Comparison of ENCODE assay signal across 8 cellular contexts in the genomic region with DNA sequence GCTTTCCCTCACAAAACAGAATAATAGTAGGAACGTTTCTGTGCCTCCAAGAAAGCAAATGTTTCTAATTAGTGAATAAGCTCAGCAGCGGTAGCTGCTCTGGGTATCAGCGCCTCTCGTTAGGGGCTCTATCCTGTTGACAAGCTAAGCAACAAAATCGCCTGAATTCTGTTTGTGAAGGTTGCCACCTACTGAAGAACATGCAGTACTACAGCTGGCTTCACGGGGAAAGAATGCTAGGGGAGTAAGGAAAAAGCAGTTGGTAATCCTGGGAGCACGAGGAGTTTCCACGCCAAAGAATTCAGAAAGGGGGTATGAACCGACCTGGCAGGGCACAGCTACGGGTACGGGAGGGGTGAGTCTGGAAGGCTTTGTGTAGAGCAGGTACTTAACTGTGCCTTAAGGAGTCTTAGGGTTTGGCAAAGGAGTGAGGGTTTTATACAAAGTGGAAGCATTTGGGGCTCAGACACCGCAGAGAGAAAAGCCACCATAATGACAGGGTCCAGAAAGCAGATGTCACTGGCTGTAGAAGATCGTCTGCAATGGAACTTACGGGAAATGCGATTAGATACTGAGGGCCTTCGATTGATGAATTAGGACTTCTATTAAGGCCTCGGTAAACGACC.
A peak's percentile ranks its signal among the peaks of the same experiment; 100 is the strongest.
DNase-seq lines count a peak whose midpoint lies in the region; ATAC-seq and TF ChIP-seq lines count a peak whose summit lies in the region.

No MANE protein-coding gene starts in this region.

- H3K27ac ChIP-seq in testis, result no peak overlapping the region

- no peaks in the 10 kb centered on the region for H3K36me3 ChIP-seq in mucosa of descending colon (ENCODE audit: low read depth)
- H3K36me3 ChIP-seq in testis (ENCODE audit: low read depth, missing control alignments), result no peaks in the 10 kb centered on the region

- H3K9me3 ChIP-seq in mucosa of descending colon (no peaks in the 10 kb centered on the region), testis (no peaks in the 10 kb centered on the region)

- no peaks in the 10 kb centered on the region for H3K36me3 Mint-ChIP-seq in activated CD4-positive, alpha-beta memory T cell treated with anti-CD3 and anti-CD28 coated beads, Interleukin-2, amount 10 ng/mL, durations not matched to agents 7 days and 5 days (ENCODE audit: low read depth)

- peak; percentile 80 for DNase-seq in D341Med (ENCODE audit: low spot score)
- DNase-seq in NCI-H526 (lab: John Stamatoyannopoulos, UW), result peak; percentile 89 to 95
- peak; percentile 39 for DNase-seq in activated CD4-positive, alpha-beta memory T cell treated with anti-CD3 and anti-CD28 coated beads, Interleukin-2, amount 10 ng/mL, durations not matched to agents 7 days and 5 days
- peak; percentile 79 for DNase-seq in epidermal melanocyte (ENCODE audit: insufficient read length, low spot score)
- peak in 1 of 3 donors; percentile 67 for DNase-seq in mucosa of descending colon
- DNase-seq in testis, result peak; percentile 71

- TF ChIP-seq POLR2A in testis (IDR thresholded peaks at IDR 0.05), result no peak

- no peaks in the 10 kb centered on the region for H3K9me3 Mint-ChIP-seq in activated CD4-positive, alpha-beta memory T cell treated with anti-CD3 and anti-CD28 coated beads, Interleukin-2, amount 10 ng/mL, durations not matched to agents 7 days and 5 days

- ATAC-seq in GM19452 (IDR thresholded peaks at IDR 0.05; ENCODE audit: unreplicated experiment) (peak; percentile 85), HG03469 (IDR thresholded peaks at IDR 0.05; ENCODE audit: unreplicated experiment) (peak; percentile 93), mucosa of descending colon (peak; percentile 84)

- H3K27me3 ChIP-seq in testis, result no peaks in the 10 kb centered on the region

- no peak overlapping the region for H3K27ac Mint-ChIP-seq in activated CD4-positive, alpha-beta memory T cell treated with anti-CD3 and anti-CD28 coated beads, Interleukin-2, amount 10 ng/mL, durations not matched to agents 7 days and 5 days

- 15 to 21% methylated on average over 18 of the region's 18 CpGs for WGBS in testis, 2 donors

- no peaks in the 10 kb centered on the region for H3K4me1 ChIP-seq in mucosa of descending colon (ENCODE audit: low read depth)
- H3K4me1 ChIP-seq in testis, result no peaks in the 10 kb centered on the region

- H3K4me3 ChIP-seq in mucosa of descending colon, result no peak overlapping the region
- peak overlapping the region in 1 of 2 donors; percentile 23 for H3K4me3 ChIP-seq in testis

- CTCF ChIA-PET in activated CD4-positive, alpha-beta memory T cell treated with anti-CD3 and anti-CD28 coated beads, Interleukin-2, amount 10 ng/mL, durations not matched to agents 7 days and 5 days (lab: Charles Lee), result interaction anchor here (0.7 to 2.1 kb wide), 16 partner anchors 8 to 520 kb away, joined by 3 to 52 read pairs (median 4); a partner anchor contains a TSS

- H3K4me1 Mint-ChIP-seq in activated CD4-positive, alpha-beta memory T cell treated with anti-CD3 and anti-CD28 coated beads, Interleukin-2, amount 10 ng/mL, durations not matched to agents 7 days and 5 days, result peaks cover 12% of the 10 kb centered on the region

- no peak overlapping the region for H3K4me3 Mint-ChIP-seq in activated CD4-positive, alpha-beta memory T cell treated with anti-CD3 and anti-CD28 coated beads, Interleukin-2, amount 10 ng/mL, durations not matched to agents 7 days and 5 days

- TF ChIP-seq CTCF in mucosa of descending colon (IDR thresholded peaks at IDR 0.05) (peak; percentile 87), testis (IDR thresholded peaks at IDR 0.05) (peak; percentile 42 to 90 (median 83))

- intact Hi-C loops in mucosa of descending colon (cut with DNase I, micrococcal nuclease), result no loop called here
- intact Hi-C loops in testis (cut with DNase I; ENCODE audit: low total_unique reads), result no loop called here

- POLR2A ChIA-PET in activated CD4-positive, alpha-beta memory T cell treated with anti-CD3 and anti-CD28 coated beads, Interleukin-2, amount 10 ng/mL, durations not matched to agents 7 days and 5 days (lab: Charles Lee), result interaction anchor here (0.8 kb wide), 1 partner anchor 31 kb away, joined by 4 read pairs; no protein-coding TSS in a partner anchor

- H3K27me3 Mint-ChIP-seq in activated CD4-positive, alpha-beta memory T cell treated with anti-CD3 and anti-CD28 coated beads, Interleukin-2, amount 10 ng/mL, durations not matched to agents 7 days and 5 days, result no peaks in the 10 kb centered on the region
